8 cellular contexts compared by ENCODE assay signal in genomic region chr6:43247115-43247999, GRCh38. TPM values are rescaled to one million over a fixed set of nuclear protein-coding genes. Genes with fewer than 3 reads are reported as not detected.
DNase-seq lines count a peak whose midpoint lies in the region; ATAC-seq and TF ChIP-seq lines count a peak whose summit lies in the region.

No MANE protein-coding gene starts in this region.

- no peak for TF ChIP-seq CTCF in osteocyte (IDR thresholded peaks at IDR 0.05)
- TF ChIP-seq CTCF in thoracic aorta (IDR thresholded peaks at IDR 0.05): no peak

- H3K36me3 ChIP-seq in thoracic aorta: no peaks in the 10 kb centered on the region

- peaks cover 24% of the 10 kb centered on the region for H3K4me1 Mint-ChIP-seq in activated naive CD4-positive, alpha-beta T cell treated with anti-CD3 and anti-CD28 coated beads, Interleukin-2, amount 50 U/mL, for 24 hours
- peaks cover 22% of the 10 kb centered on the region for H3K4me1 Mint-ChIP-seq in osteocyte (ENCODE audit: unreplicated experiment)

- ATAC-seq in GM21786 (IDR thresholded peaks at IDR 0.05; ENCODE audit: unreplicated experiment) (peak; percentile 84), Right ventricle myocardium superior (ENCODE audit: poor library complexity) (peak; percentile 98), thoracic aorta (ENCODE audit: insufficient number of reproducible peaks, low FRiP score, low read depth) (peak; percentile 23)

- no peaks in the 10 kb centered on the region for H3K9me3 Mint-ChIP-seq in activated naive CD4-positive, alpha-beta T cell treated with anti-CD3 and anti-CD28 coated beads, Interleukin-2, amount 50 U/mL, for 24 hours
- no peaks in the 10 kb centered on the region for H3K9me3 Mint-ChIP-seq in osteocyte (ENCODE audit: unreplicated experiment)

- peak overlapping the region; percentile 79 for H3K4me3 ChIP-seq in thoracic aorta

- no peaks in the 10 kb centered on the region for H3K36me3 Mint-ChIP-seq in activated naive CD4-positive, alpha-beta T cell treated with anti-CD3 and anti-CD28 coated beads, Interleukin-2, amount 50 U/mL, for 24 hours
- H3K36me3 Mint-ChIP-seq in osteocyte (ENCODE audit: unreplicated experiment): no peaks in the 10 kb centered on the region

- no peaks in the 10 kb centered on the region for H3K27me3 ChIP-seq in thoracic aorta (replicated peaks; ENCODE audit: insufficient read depth)

- intact Hi-C loops in Right ventricle myocardium superior (cut with DNase I): no loop called here

- H3K27ac Mint-ChIP-seq in activated naive CD4-positive, alpha-beta T cell treated with anti-CD3 and anti-CD28 coated beads, Interleukin-2, amount 50 U/mL, for 24 hours: peak overlapping the region; percentile 68
- no peak overlapping the region for H3K27ac Mint-ChIP-seq in osteocyte (ENCODE audit: unreplicated experiment)

- peak overlapping the region; percentile 88 for H3K4me3 Mint-ChIP-seq in activated naive CD4-positive, alpha-beta T cell treated with anti-CD3 and anti-CD28 coated beads, Interleukin-2, amount 50 U/mL, for 24 hours
- peak overlapping the region; percentile 73 for H3K4me3 Mint-ChIP-seq in osteocyte (ENCODE audit: unreplicated experiment)

- in situ Hi-C loops in SK-MEL-5 (cut with HindIII; ENCODE audit: low pct_unique_long_range_greater_than_20kb, low sequenced_read_pairs): no loop called here

- peaks cover 0 to 14% of the 10 kb centered on the region in 2 donors for H3K4me1 ChIP-seq in thoracic aorta (ENCODE audit: control insufficient read depth in 1 of 2, low read depth in 2 of 2)

- no peak overlapping the region for H3K27ac ChIP-seq in thoracic aorta

- no peaks in the 10 kb centered on the region for H3K9me3 ChIP-seq in thoracic aorta

- DNase-seq in DMS53 treated with DMSO at 0.1 percent for 48 hours (lab: John Stamatoyannopoulos, UW; ENCODE audit: unreplicated experiment): peak; percentile 87
- peak; percentile 32 for DNase-seq in LHCN-M2 (ENCODE audit: low read depth)
- peak; percentile 55 for DNase-seq in SK-MEL-5 (ENCODE audit: low read depth, low spot score)
- peak; percentile 87 for DNase-seq in Right ventricle myocardium superior
- no peak for DNase-seq in osteocyte (ENCODE audit: extremely low spot score, unreplicated experiment)
- DNase-seq in thoracic aorta (ENCODE audit: low spot score): no peak

- H3K27me3 Mint-ChIP-seq in activated naive CD4-positive, alpha-beta T cell treated with anti-CD3 and anti-CD28 coated beads, Interleukin-2, amount 50 U/mL, for 24 hours: peaks cover 9% of the 10 kb centered on the region
- peaks cover 13% of the 10 kb centered on the region for H3K27me3 Mint-ChIP-seq in osteocyte (ENCODE audit: unreplicated experiment)

RNA-seq across cellular contexts. Expression of gene TTBK1, which starts 4.1 kb away (rescaled TPM):
- total RNA-seq in LHCN-M2 (2014; rRNA removed) (under 0.01 and 0.06 TPM in 2 replicates), Right ventricle myocardium superior (0.13 TPM), osteocyte (0.05 and 0.08 TPM in 2 replicates), thoracic aorta (not detected)
- not detected for polyA plus RNA-seq in LHCN-M2 (2012)
- total RNA-seq in SK-MEL-5 (2014; rRNA removed; shearing (Covaris generic)): not detected in 2 replicates
- polyA plus RNA-seq in SK-MEL-5 (2015; cell fraction: cytosol; rRNA removed): not detected in 2 replicates
- not detected in 2 replicates for polyA plus RNA-seq in SK-MEL-5 (2015; cell fraction: nucleus; rRNA removed)

RNA-seq across cellular contexts. Expression of gene DNPH1, which starts 18.1 kb away (rescaled TPM):
- total RNA-seq in LHCN-M2 (2014; rRNA removed) (102 and 103 TPM in 2 replicates), Right ventricle myocardium superior (31.5 TPM), osteocyte (27.2 and 35.6 TPM in 2 replicates), thoracic aorta (10 to 100 TPM; 16.7 to 54.7 TPM)
- polyA plus RNA-seq in LHCN-M2 (2012): 76.0 TPM
- total RNA-seq in SK-MEL-5 (2014; rRNA removed; shearing (Covaris generic)): 108 and 109 TPM in 2 replicates
- 95.3 and 195 TPM in 2 replicates for polyA plus RNA-seq in SK-MEL-5 (2015; cell fraction: cytosol; rRNA removed)
- 17.7 and 47.5 TPM in 2 replicates for polyA plus RNA-seq in SK-MEL-5 (2015; cell fraction: nucleus; rRNA removed)

RNA-seq across cellular contexts. Expression of gene SLC22A7, which starts 50.7 kb away (rescaled TPM):
- total RNA-seq in LHCN-M2 (2014; rRNA removed): not detected in 2 replicates
- not detected for polyA plus RNA-seq in LHCN-M2 (2012)
- total RNA-seq in SK-MEL-5 (2014; rRNA removed; shearing (Covaris generic)): not detected in 2 replicates
- not detected in 2 replicates for polyA plus RNA-seq in SK-MEL-5 (2015; cell fraction: cytosol; rRNA removed)
- not detected in 2 replicates for polyA plus RNA-seq in SK-MEL-5 (2015; cell fraction: nucleus; rRNA removed)
- total RNA-seq in Right ventricle myocardium superior: not detected
- total RNA-seq in osteocyte: not detected in 2 replicates
- total RNA-seq in thoracic aorta: not detected

Comparison
In these comparisons a context has a peak if more than half of its experiments do, and no peak if none do; other contexts are left out.
1. DNase-seq: peak in DMS53 treated with DMSO at 0.1 percent for 48 hours (single experiment), LHCN-M2 (single experiment), SK-MEL-5 (single experiment) and Right ventricle myocardium superior (single experiment); none in osteocyte (single experiment) and thoracic aorta (single experiment).
2. ATAC-seq: peak in every context shown above with its lines; median percentile 98 in Right ventricle myocardium superior; 84 in GM21786; 23 in thoracic aorta.